Comparison of ENCODE assay signal across 19 cellular contexts in the genomic region with DNA sequence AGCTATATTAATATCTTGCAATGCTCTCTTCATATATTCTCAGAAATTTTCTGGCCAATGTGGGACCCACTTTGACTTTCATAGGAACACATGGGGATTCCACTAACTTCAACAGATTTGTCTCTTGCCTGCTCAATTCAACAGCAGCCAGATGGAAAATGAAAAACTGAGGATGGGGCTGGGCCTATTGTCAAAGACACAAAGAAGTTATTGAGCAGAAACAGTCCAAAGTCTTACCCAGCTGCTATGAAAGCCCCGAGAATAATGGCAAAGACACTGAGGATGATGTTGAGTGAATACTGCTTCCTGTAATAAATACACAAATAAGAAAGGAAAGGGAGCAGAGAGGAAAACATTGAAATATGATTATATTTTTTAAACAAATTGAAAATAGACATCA. TPM values are rescaled to one million over a fixed set of nuclear protein-coding genes. Genes with fewer than 3 reads are reported as not detected.
DNase-seq lines count a peak whose midpoint lies in the region; TF ChIP-seq lines count a peak whose summit lies in the region.
"Had no signal": no experiment of that assay in that cellular context is flagged by ENCODE, and none has a peak within 500 bp of the region (broad histone marks: within the 10 kb centered on the region; RNA-seq: fewer than 3 reads in every experiment).

No MANE protein-coding gene starts in this region.

- DNase-seq in foreskin melanocyte (peak; percentile 60), midbrain (lab: John Stamatoyannopoulos, UW) (peak; percentile 78), substantia nigra (lab: John Stamatoyannopoulos, UW) (peak in 27 of 49 donors; percentile 9 to 66 (median 22)), 8988T (no peak), colonic mucosa (no peak)
- DNase-seq in activated CD8-positive, alpha-beta memory T cell treated with anti-CD3 and anti-CD28 coated beads for 24 hours, result no peak
- DNase-seq: BE2C; CD8-positive, alpha-beta T cell; DMS79 treated with DMSO at 0.1 percent for 48 hours; H9; Kasumi-1; MM.1S; NCI-H1092 treated with DMSO at 0.1 percent for 48 hours; NK-92 treated with Interleukin-12 subunit alpha and Interleukin-12 subunit beta, amount 100 ng/mL, for 24 hours; OCI-M1; RPMI8226; SIG-M5 had no signal

- H3K27ac ChIP-seq in VCaP (peak overlapping the region; percentile 24; the same call in 1 of the 2 replicates), substantia nigra (ENCODE audit: low read depth, low read length, poor library complexity, severe bottlenecking) (peak overlapping the region; percentile 81), colonic mucosa (no peak overlapping the region)

- no peaks in the 10 kb centered on the region for H3K27me3 ChIP-seq in colonic mucosa
- H3K27me3 ChIP-seq: BE2C had no signal

- H3K9ac ChIP-seq in colonic mucosa (ENCODE audit: low read depth in 2 of 2, low read length in 2 of 2), result no peak overlapping the region

- TF ChIP-seq CTCF in VCaP (conservative IDR thresholded peaks at IDR 0.05) (no peak), colonic mucosa (IDR thresholded peaks at IDR 0.05) (no peak)

- intact Hi-C loops in colonic mucosa (cut with DNase I), result no loop called here

- H3K36me3 ChIP-seq in colonic mucosa, result no peaks in the 10 kb centered on the region
- H3K36me3 ChIP-seq: BE2C had no signal

- H3K4me1 ChIP-seq in colonic mucosa, result no peaks in the 10 kb centered on the region
- H3K4me1 ChIP-seq: BE2C had no signal

- no peaks in the 10 kb centered on the region for H3K9me3 ChIP-seq in colonic mucosa
- H3K9me3 ChIP-seq: BE2C had no signal

- H3K4me3 ChIP-seq in colonic mucosa, result no peak overlapping the region

RNA-seq across cellular contexts. Expression of gene SLC35D2, which starts 32.6 kb away (rescaled TPM):
- 10 to 100 TPM; 57.8 to 95.0 TPM for total RNA-seq in colonic mucosa

RNA-seq across cellular contexts. Expression of gene HSD17B3, which starts 48.9 kb away (rescaled TPM):
- not detected for total RNA-seq in colonic mucosa
- total RNA-seq: G401, H9 had no signal

Comparison
In these comparisons a context has a peak if more than half of its experiments do, and no peak if none do; other contexts are left out.
1. DNase-seq: peak in foreskin melanocyte (single experiment), midbrain (single experiment) and substantia nigra (27 of 49); none in activated CD8-positive, alpha-beta memory T cell treated with anti-CD3 and anti-CD28 coated beads for 24 hours (single experiment), 8988T (single experiment) and colonic mucosa (single experiment).